Comparison of ENCODE assay signal across 15 cellular contexts in genomic region chr11:89669586-89669985, GRCh38. TPM values are rescaled to one million over a fixed set of nuclear protein-coding genes. Genes with fewer than 3 reads are reported as not detected.
"Had no signal": no experiment of that assay in that cellular context is flagged by ENCODE, and none has a peak within 500 bp of the region (broad histone marks: within the 10 kb centered on the region; RNA-seq: fewer than 3 reads in every experiment).

No MANE protein-coding gene starts in this region.

RNA-seq across cellular contexts. Expression of gene TRIM77, which starts 40.5 kb away (rescaled TPM):
- total RNA-seq: activated B cell treated with CpG ODN at 0.5 μM for 24 hours; activated CD4-positive, alpha-beta memory T cell treated with anti-CD3 and anti-CD28 coated beads for 36 hours; activated CD4-positive, alpha-beta memory T cell treated with anti-CD3 and anti-CD28 coated beads, Interleukin-2, amount 10 ng/mL, durations not matched to agents 7 days and 5 days; activated CD4-positive, alpha-beta T cell treated with anti-CD3 and anti-CD28 coated beads for 36 hours; activated CD4-positive, alpha-beta T cell treated with anti-CD3 and anti-CD28 coated beads, Interleukin-2, amount 10 ng/mL, durations not matched to agents 24 days and 14 days; activated CD4-positive, alpha-beta T cell treated with anti-CD3 and anti-CD28 coated beads, Interleukin-2, amount 10 ng/mL, durations not matched to agents 7 days and 5 days; activated CD8-positive, alpha-beta memory T cell treated with anti-CD3 and anti-CD28 coated beads for 36 hours; activated CD8-positive, alpha-beta memory T cell treated with anti-CD3 and anti-CD28 coated beads, Interleukin-2, amount 10 ng/mL, durations not matched to agents 7 days and 5 days; activated CD8-positive, alpha-beta T cell treated with anti-CD3 and anti-CD28 coated beads for 36 hours; activated CD8-positive, alpha-beta T cell treated with anti-CD3 and anti-CD28 coated beads, Interleukin-2, amount 10 ng/mL, durations not matched to agents 7 days and 5 days; T-cell; T-helper 1 cell treated with Interleukin-12 subunit alpha and Interleukin-12 subunit beta and Interleukin-4 antibody, amounts not matched to agents 30 ng/mL and 1 ng/mL, for 36 hours; T-helper 17 cell; T-helper 2 cell treated with Interferon-gamma antibody and Interleukin-4, amounts not matched to agents 100 ng/mL and 5 ng/mL, for 36 hours; WTC11 had no signal
